Comparison of ENCODE assay signal across 1 cellular context in genomic region chr5:146291421-146292074, GRCh38.
TF ChIP-seq lines count a peak whose summit lies in the region.

No MANE protein-coding gene starts in this region.

TF ChIP-seq in endothelial cell of umbilical vein, 7 proteins besides CTCF, POLR2A, EP300 and RAD21 (continued from another document):
- TF ChIP-seq JUN (IDR thresholded peaks at IDR 0.05; ENCODE audit: borderline replicate concordance, insufficient read depth, insufficient read length, low read depth) (no peak), POLR2AphosphoS5 (IDR thresholded peaks at IDR 0.05; ENCODE audit: insufficient read depth, low read depth, low read length) (no peak)
TF ChIP-seq in endothelial cell of umbilical vein: peak in this region for 0.
